In genomic region chr19:38975861-38976271, GRCh38 we compare ENCODE assay signal across 1 cellular context.
TF ChIP-seq lines count a peak whose summit lies in the region.

No MANE protein-coding gene starts in this region.

TF ChIP-seq in HEK293, 187 proteins besides CTCF, POLR2A, EP300 and RAD21 (continued from another document and continues in another):
- TF ChIP-seq, protein P1, sequence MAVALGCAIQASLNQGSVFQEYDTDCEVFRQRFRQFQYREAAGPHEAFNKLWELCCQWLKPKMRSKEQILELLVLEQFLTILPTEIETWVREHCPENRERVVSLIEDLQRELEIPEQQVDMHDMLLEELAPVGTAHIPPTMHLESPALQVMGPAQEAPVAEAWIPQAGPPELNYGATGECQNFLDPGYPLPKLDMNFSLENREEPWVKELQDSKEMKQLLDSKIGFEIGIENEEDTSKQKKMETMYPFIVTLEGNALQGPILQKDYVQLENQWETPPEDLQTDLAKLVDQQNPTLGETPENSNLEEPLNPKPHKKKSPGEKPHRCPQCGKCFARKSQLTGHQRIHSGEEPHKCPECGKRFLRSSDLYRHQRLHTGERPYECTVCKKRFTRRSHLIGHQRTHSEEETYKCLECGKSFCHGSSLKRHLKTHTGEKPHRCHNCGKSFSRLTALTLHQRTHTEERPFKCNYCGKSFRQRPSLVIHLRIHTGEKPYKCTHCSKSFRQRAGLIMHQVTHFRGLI (tag by site-specific recombination; IDR thresholded peaks at IDR 0.05), result peak; percentile 43
- TF ChIP-seq, protein P2, sequence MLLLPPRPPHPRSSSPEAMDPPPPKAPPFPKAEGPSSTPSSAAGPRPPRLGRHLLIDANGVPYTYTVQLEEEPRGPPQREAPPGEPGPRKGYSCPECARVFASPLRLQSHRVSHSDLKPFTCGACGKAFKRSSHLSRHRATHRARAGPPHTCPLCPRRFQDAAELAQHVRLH (tag by site-specific recombination; IDR thresholded peaks at IDR 0.05), result 0 out of 2 replicates have a peak, but pooled peaks have one; percentile 20
- TF ChIP-seq ZNF707 (tag by site-specific recombination; IDR thresholded peaks at IDR 0.05), result no peak
- peak; percentile 97 for TF ChIP-seq PRDM10 (tag by site-specific recombination; IDR thresholded peaks at IDR 0.05)
- TF ChIP-seq, protein P3, sequence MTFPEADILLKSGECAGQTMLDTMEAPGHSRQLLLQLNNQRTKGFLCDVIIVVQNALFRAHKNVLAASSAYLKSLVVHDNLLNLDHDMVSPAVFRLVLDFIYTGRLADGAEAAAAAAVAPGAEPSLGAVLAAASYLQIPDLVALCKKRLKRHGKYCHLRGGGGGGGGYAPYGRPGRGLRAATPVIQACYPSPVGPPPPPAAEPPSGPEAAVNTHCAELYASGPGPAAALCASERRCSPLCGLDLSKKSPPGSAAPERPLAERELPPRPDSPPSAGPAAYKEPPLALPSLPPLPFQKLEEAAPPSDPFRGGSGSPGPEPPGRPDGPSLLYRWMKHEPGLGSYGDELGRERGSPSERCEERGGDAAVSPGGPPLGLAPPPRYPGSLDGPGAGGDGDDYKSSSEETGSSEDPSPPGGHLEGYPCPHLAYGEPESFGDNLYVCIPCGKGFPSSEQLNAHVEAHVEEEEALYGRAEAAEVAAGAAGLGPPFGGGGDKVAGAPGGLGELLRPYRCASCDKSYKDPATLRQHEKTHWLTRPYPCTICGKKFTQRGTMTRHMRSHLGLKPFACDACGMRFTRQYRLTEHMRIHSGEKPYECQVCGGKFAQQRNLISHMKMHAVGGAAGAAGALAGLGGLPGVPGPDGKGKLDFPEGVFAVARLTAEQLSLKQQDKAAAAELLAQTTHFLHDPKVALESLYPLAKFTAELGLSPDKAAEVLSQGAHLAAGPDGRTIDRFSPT (tag by site-specific recombination; IDR thresholded peaks at IDR 0.05), result 0 out of 2 replicates have a peak, but pooled peaks have one; percentile 42
- TF ChIP-seq ZNF335 (tag by site-specific recombination; conservative IDR thresholded peaks at IDR 0.05), result 0 out of 2 replicates have a peak, but pooled peaks have one; percentile 85
- peak; percentile 17; the same call in 1 of the 2 replicates for TF ChIP-seq ZNF24 (tag by site-specific recombination; IDR thresholded peaks at IDR 0.05)
- TF ChIP-seq ZSCAN23 (tag by site-specific recombination; IDR thresholded peaks at IDR 0.05), result no peak
- TF ChIP-seq OVOL3 (tag by site-specific recombination; IDR thresholded peaks at IDR 0.05), result 0 out of 2 replicates have a peak, but pooled peaks have one; percentile 51
- no peak for TF ChIP-seq ZNF514 (tag by site-specific recombination; IDR thresholded peaks at IDR 0.05)
- TF ChIP-seq, protein P4, sequence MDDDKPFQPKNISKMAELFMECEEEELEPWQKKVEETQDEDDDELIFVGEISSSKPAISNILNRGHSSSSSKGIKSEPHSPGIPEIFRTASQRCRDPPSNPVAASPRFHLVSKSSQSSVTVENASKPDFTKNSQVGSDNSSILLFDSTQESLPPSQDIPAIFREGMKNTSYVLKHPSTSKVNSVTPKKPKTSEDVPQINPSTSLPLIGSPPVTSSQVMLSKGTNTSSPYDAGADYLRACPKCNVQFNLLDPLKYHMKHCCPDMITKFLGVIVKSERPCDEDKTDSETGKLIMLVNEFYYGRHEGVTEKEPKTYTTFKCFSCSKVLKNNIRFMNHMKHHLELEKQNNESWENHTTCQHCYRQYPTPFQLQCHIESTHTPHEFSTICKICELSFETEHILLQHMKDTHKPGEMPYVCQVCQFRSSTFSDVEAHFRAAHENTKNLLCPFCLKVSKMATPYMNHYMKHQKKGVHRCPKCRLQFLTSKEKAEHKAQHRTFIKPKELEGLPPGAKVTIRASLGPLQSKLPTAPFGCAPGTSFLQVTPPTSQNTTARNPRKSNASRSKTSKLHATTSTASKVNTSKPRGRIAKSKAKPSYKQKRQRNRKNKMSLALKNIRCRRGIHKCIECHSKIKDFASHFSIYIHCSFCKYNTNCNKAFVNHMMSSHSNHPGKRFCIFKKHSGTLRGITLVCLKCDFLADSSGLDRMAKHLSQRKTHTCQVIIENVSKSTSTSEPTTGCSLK (tag by site-specific recombination; IDR thresholded peaks at IDR 0.05), result no peak
- TF ChIP-seq ZNF423 (tag by site-specific recombination; IDR thresholded peaks at IDR 0.05), result peak; percentile 98
- TF ChIP-seq ZNF555 (tag by site-specific recombination; conservative IDR thresholded peaks at IDR 0.05), result no peak
- TF ChIP-seq ZBTB1 (tag by site-specific recombination; IDR thresholded peaks at IDR 0.05), result no peak
- TF ChIP-seq ZBTB8A (tag by site-specific recombination; IDR thresholded peaks at IDR 0.05), result no peak
- TF ChIP-seq, protein P5, sequence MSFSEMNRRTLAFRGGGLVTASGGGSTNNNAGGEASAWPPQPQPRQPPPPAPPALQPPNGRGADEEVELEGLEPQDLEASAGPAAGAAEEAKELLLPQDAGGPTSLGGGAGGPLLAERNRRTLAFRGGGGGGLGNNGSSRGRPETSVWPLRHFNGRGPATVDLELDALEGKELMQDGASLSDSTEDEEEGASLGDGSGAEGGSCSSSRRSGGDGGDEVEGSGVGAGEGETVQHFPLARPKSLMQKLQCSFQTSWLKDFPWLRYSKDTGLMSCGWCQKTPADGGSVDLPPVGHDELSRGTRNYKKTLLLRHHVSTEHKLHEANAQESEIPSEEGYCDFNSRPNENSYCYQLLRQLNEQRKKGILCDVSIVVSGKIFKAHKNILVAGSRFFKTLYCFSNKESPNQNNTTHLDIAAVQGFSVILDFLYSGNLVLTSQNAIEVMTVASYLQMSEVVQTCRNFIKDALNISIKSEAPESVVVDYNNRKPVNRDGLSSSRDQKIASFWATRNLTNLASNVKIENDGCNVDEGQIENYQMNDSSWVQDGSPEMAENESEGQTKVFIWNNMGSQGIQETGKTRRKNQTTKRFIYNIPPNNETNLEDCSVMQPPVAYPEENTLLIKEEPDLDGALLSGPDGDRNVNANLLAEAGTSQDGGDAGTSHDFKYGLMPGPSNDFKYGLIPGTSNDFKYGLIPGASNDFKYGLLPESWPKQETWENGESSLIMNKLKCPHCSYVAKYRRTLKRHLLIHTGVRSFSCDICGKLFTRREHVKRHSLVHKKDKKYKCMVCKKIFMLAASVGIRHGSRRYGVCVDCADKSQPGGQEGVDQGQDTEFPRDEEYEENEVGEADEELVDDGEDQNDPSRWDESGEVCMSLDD (tag by site-specific recombination; IDR thresholded peaks at IDR 0.05), result peak; percentile 46; the same call in 1 of the 2 replicates
- no peak for TF ChIP-seq ZNF26 (tag by site-specific recombination; IDR thresholded peaks at IDR 0.05)
- peak; percentile 32; the same call in 1 of the 2 replicates for TF ChIP-seq PRDM4 (tag by site-specific recombination; IDR thresholded peaks at IDR 0.05)
- TF ChIP-seq ZBTB21 (tag by site-specific recombination; IDR thresholded peaks at IDR 0.05), result no peak
- peak; percentile 33 for TF ChIP-seq PATZ1 (tag by site-specific recombination; IDR thresholded peaks at IDR 0.05)
- TF ChIP-seq KLF1 (tag by site-specific recombination; IDR thresholded peaks at IDR 0.05), result peak; percentile 4
- TF ChIP-seq, protein P6, sequence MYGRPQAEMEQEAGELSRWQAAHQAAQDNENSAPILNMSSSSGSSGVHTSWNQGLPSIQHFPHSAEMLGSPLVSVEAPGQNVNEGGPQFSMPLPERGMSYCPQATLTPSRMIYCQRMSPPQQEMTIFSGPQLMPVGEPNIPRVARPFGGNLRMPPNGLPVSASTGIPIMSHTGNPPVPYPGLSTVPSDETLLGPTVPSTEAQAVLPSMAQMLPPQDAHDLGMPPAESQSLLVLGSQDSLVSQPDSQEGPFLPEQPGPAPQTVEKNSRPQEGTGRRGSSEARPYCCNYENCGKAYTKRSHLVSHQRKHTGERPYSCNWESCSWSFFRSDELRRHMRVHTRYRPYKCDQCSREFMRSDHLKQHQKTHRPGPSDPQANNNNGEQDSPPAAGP (tag by site-specific recombination; IDR thresholded peaks at IDR 0.05), result peak; percentile 22
- TF ChIP-seq, protein P7, sequence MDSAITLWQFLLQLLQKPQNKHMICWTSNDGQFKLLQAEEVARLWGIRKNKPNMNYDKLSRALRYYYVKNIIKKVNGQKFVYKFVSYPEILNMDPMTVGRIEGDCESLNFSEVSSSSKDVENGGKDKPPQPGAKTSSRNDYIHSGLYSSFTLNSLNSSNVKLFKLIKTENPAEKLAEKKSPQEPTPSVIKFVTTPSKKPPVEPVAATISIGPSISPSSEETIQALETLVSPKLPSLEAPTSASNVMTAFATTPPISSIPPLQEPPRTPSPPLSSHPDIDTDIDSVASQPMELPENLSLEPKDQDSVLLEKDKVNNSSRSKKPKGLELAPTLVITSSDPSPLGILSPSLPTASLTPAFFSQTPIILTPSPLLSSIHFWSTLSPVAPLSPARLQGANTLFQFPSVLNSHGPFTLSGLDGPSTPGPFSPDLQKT (IDR thresholded peaks at IDR 0.05; ENCODE audit: borderline replicate concordance, low read depth, low read length), result no peak
- TF ChIP-seq, protein P8, sequence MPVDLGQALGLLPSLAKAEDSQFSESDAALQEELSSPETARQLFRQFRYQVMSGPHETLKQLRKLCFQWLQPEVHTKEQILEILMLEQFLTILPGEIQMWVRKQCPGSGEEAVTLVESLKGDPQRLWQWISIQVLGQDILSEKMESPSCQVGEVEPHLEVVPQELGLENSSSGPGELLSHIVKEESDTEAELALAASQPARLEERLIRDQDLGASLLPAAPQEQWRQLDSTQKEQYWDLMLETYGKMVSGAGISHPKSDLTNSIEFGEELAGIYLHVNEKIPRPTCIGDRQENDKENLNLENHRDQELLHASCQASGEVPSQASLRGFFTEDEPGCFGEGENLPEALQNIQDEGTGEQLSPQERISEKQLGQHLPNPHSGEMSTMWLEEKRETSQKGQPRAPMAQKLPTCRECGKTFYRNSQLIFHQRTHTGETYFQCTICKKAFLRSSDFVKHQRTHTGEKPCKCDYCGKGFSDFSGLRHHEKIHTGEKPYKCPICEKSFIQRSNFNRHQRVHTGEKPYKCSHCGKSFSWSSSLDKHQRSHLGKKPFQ (tag by site-specific recombination; IDR thresholded peaks at IDR 0.05), result no peak
- no peak for TF ChIP-seq ZSCAN30 (tag by site-specific recombination; IDR thresholded peaks at IDR 0.05)
- no peak for TF ChIP-seq ZNF350 (tag by site-specific recombination; IDR thresholded peaks at IDR 0.05)
- TF ChIP-seq ZNF202 (tag by site-specific recombination; IDR thresholded peaks at IDR 0.05; ENCODE audit: borderline replicate concordance), result no peak
